Comparison of ENCODE assay signal across 8 cellular contexts in genomic region chr2:23926750-23927627, GRCh38. TPM values are rescaled to one million over a fixed set of nuclear protein-coding genes. Genes with fewer than 3 reads are reported as not detected.
DNase-seq lines count a peak whose midpoint lies in the region; TF ChIP-seq lines count a peak whose summit lies in the region.

TSS of gene ATAD2B (minus strand) at chr2:23927123. CDS start at chr2:23926770, 353 bp downstream.

- 0% methylated on average over 33 to 89 of the region's 89 CpGs for WGBS in stomach, 5 donors

- H3F3A ChIP-seq in Loucy (ENCODE audit: low read depth) (no peaks in the 10 kb centered on the region), neural cell (ENCODE audit: insufficient read depth, low read length, poor library complexity, severe bottlenecking) (no peaks in the 10 kb centered on the region)

- H3K9me2 ChIP-seq in Loucy (replicated peaks; ENCODE audit: low read depth, low read length) (no peaks in the 10 kb centered on the region), neural cell (ENCODE audit: insufficient read depth, low read length) (no peaks in the 10 kb centered on the region)

- TF ChIP-seq RAD21 in neural cell (conservative IDR thresholded peaks at IDR 0.05): peak; percentile 84

- H3K27ac ChIP-seq in neural cell (ENCODE audit: low read length) (peak within 1 kb of the TSS; percentile 96), stomach (peak within 1 kb of the TSS; percentile 93 to 100 (median 98))

- peak; percentile 92 for TF ChIP-seq POLR2A in Raji (IDR thresholded peaks at IDR 0.05; ENCODE audit: insufficient read depth, low read depth, low read length)
- TF ChIP-seq POLR2A in stomach (IDR thresholded peaks at IDR 0.05): peak in 1 of 4 donors; percentile 50

- TF ChIP-seq CTCF in Loucy (conservative IDR thresholded peaks at IDR 0.05; ENCODE audit: low read length) (peak; percentile 69), neural cell (IDR thresholded peaks at IDR 0.05; ENCODE audit: poor library complexity, severe bottlenecking) (peak; percentile 99), stomach (IDR thresholded peaks at IDR 0.05) (peak in 5 of 7 experiments; percentile 43 to 90 (median 84))

- DNase-seq in H7 (peak; percentile 97), fibroblast of the conjunctiva (ENCODE audit: low read depth) (peak; percentile 90), stomach (peak; percentile 93)
- peak; percentile 92 for DNase-seq in activated effector memory CD4-positive, alpha-beta T cell treated with Interleukin-2 at 50 U/mL for 16 hours

- H3K4me2 ChIP-seq in Loucy (ENCODE audit: low read depth, low read length, poor library complexity, severe bottlenecking) (peak within 1 kb of the TSS; percentile 94), neural cell (ENCODE audit: low read length) (peak within 1 kb of the TSS; percentile 86)

- H3K4me3 ChIP-seq in H7 (ENCODE audit: insufficient read depth, low read depth, low read length) (peak within 1 kb of the TSS; percentile 97), Loucy (ENCODE audit: low read length, poor library complexity, severe bottlenecking) (peak within 1 kb of the TSS; percentile 96), neural cell (ENCODE audit: low read length) (peak within 1 kb of the TSS; percentile 99), stomach (peak within 1 kb of the TSS; percentile 78 to 90 (median 84))

- H2AFZ ChIP-seq in Loucy (ENCODE audit: low read length): peak within 1 kb of the TSS; percentile 92
- peak within 1 kb of the TSS; percentile 99 for H2AFZ ChIP-seq in neural cell (ENCODE audit: low read depth, low read length)

- peak; percentile 64 for TF ChIP-seq EP300 in neural cell (conservative IDR thresholded peaks at IDR 0.05; ENCODE audit: poor library complexity, severe bottlenecking)
- no peak for TF ChIP-seq EP300 in stomach (IDR thresholded peaks at IDR 0.05)

- intact Hi-C loops in stomach (cut with DNase I; ENCODE audit: low total_unique reads): loop anchor here (10.0 kb wide), 1 partner anchor 148 kb away; the partner anchor contains the start of gene SF3B6

- H4K20me1 ChIP-seq in Loucy (ENCODE audit: insufficient read depth, low read length, poor library complexity, severe bottlenecking): peaks cover 37% of the 10 kb centered on the region
- H4K20me1 ChIP-seq in neural cell (ENCODE audit: insufficient read depth): peaks cover 3% of the 10 kb centered on the region

- H3K79me2 ChIP-seq in Loucy (ENCODE audit: insufficient read depth, low read length): peaks cover 67% of the 10 kb centered on the region
- H3K79me2 ChIP-seq in neural cell (replicated peaks; ENCODE audit: insufficient read depth, low read length): peaks cover 52% of the 10 kb centered on the region

- H3K27me3 ChIP-seq in H7 (ENCODE audit: control insufficient read depth, insufficient read depth, low read length) (no peaks in the 10 kb centered on the region), Loucy (ENCODE audit: insufficient read depth, low read length, poor library complexity, severe bottlenecking) (peaks cover 7% of the 10 kb centered on the region), neural cell (ENCODE audit: insufficient read depth, low read depth, low read length) (no peaks in the 10 kb centered on the region), stomach (no peaks in the 10 kb centered on the region)

- H3K4me1 ChIP-seq in ES-I3 (ENCODE audit: insufficient read depth, low read length) (0 out of 2 replicates have a peak, but pooled peaks cover 8% of the 10 kb centered on the region), Loucy (ENCODE audit: insufficient read depth, low read length, poor library complexity, severe bottlenecking) (peaks cover 48% of the 10 kb centered on the region), stomach (peaks cover 22 to 55% (median 37%) of the 10 kb centered on the region in 4 donors)

- H3K36me3 ChIP-seq in ES-I3 (ENCODE audit: insufficient read depth, low read length) (no peaks in the 10 kb centered on the region), H7 (replicated peaks; ENCODE audit: control insufficient read depth, insufficient read depth, low read length) (no peaks in the 10 kb centered on the region; the same call in 1 of the 2 replicates), Loucy (ENCODE audit: insufficient read depth, low read length) (no peaks in the 10 kb centered on the region), neural cell (ENCODE audit: insufficient read depth, low read length) (no peaks in the 10 kb centered on the region), stomach (peaks cover 0 to 9% (median 4%) of the 10 kb centered on the region in 4 donors)

- H3K9ac ChIP-seq in ES-I3 (ENCODE audit: low read depth, low read length) (peak within 1 kb of the TSS; percentile 95), Loucy (ENCODE audit: low read depth, low read length, poor library complexity, severe bottlenecking) (peak within 1 kb of the TSS; percentile 99), neural cell (ENCODE audit: low read length) (peak within 1 kb of the TSS; percentile 98)

- H3K9me3 ChIP-seq in ES-I3 (ENCODE audit: control insufficient read depth, insufficient read depth, low read length) (no peaks in the 10 kb centered on the region), Loucy (ENCODE audit: insufficient read depth, low read depth, low read length) (no peaks in the 10 kb centered on the region), neural cell (ENCODE audit: low read length) (no peaks in the 10 kb centered on the region), stomach (no peaks in the 10 kb centered on the region)

TF ChIP-seq in neural cell, 6 proteins besides CTCF, POLR2A, EP300 and RAD21:
- TF ChIP-seq SMC3 (conservative IDR thresholded peaks at IDR 0.05; ENCODE audit: poor library complexity) (peak; percentile 84), MXI1 (conservative IDR thresholded peaks at IDR 0.05; ENCODE audit: poor library complexity, severe bottlenecking) (peak; percentile 84), TAF1 (IDR thresholded peaks at IDR 0.05; ENCODE audit: low read depth) (peak; percentile 77), POLR2AphosphoS5 (IDR thresholded peaks at IDR 0.05) (peak; percentile 95), EZH2 (IDR thresholded peaks at IDR 0.05; ENCODE audit: borderline replicate concordance, insufficient read depth, low read length, poor library complexity, severe bottlenecking) (no peak)
- TF ChIP-seq, protein P1, sequence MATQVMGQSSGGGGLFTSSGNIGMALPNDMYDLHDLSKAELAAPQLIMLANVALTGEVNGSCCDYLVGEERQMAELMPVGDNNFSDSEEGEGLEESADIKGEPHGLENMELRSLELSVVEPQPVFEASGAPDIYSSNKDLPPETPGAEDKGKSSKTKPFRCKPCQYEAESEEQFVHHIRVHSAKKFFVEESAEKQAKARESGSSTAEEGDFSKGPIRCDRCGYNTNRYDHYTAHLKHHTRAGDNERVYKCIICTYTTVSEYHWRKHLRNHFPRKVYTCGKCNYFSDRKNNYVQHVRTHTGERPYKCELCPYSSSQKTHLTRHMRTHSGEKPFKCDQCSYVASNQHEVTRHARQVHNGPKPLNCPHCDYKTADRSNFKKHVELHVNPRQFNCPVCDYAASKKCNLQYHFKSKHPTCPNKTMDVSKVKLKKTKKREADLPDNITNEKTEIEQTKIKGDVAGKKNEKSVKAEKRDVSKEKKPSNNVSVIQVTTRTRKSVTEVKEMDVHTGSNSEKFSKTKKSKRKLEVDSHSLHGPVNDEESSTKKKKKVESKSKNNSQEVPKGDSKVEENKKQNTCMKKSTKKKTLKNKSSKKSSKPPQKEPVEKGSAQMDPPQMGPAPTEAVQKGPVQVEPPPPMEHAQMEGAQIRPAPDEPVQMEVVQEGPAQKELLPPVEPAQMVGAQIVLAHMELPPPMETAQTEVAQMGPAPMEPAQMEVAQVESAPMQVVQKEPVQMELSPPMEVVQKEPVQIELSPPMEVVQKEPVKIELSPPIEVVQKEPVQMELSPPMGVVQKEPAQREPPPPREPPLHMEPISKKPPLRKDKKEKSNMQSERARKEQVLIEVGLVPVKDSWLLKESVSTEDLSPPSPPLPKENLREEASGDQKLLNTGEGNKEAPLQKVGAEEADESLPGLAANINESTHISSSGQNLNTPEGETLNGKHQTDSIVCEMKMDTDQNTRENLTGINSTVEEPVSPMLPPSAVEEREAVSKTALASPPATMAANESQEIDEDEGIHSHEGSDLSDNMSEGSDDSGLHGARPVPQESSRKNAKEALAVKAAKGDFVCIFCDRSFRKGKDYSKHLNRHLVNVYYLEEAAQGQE (IDR thresholded peaks at IDR 0.05; ENCODE audit: borderline replicate concordance): peak; percentile 24

RNA-seq across cellular contexts. Expression of gene ATAD2B, which starts in this region (rescaled TPM):
- total RNA-seq in H7 (2014; rRNA removed; shearing (Covaris generic)): 9.5 and 11.4 TPM in 2 replicates
- polyA plus RNA-seq in neural cell (37.6 and 42.0 TPM in 2 replicates), stomach (1 to 10 TPM; 2.0 to 4.3 (median 2.2) TPM)
- polyA minus RNA-seq in neural cell: 99.6 and 113 TPM in 2 replicates
- 10 to 100 TPM; 13.4 to 67.0 (median 42.6) TPM for total RNA-seq in stomach

Comparison
In these comparisons a context has a peak if more than half of its experiments do, and no peak if none do; other contexts are left out.
1. Peak in every context shown above with its lines: DNase-seq, H3K4me3 ChIP-seq and H3K27ac ChIP-seq.